In the genomic region with DNA sequence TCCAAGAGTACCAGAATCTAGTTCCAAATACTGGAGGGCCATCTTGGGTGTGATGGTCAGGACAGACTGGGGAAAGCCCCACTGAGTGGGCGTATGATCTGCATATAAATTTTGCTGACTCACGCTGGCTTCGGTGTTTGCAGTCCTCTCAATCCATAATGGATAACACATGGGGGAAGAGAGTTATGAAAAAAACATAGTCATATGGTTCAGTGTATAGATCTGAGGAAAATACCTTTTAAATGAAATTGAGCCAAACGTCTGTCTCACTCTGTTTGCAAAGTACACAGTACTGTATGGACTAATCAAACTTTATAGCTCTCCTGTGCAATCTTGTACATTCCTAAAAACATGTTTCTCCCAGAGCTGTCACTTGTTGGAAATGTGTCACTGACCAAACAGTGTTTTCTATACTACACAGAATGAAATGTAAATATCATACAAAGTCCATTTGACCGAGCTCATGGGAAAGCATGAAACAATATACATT, we compare ENCODE assay signal across 1 cellular context.
A peak's percentile ranks its signal among the peaks of the same experiment; 100 is the strongest.
TF ChIP-seq lines count a peak whose summit lies in the region.

No MANE protein-coding gene starts in this region.

TF ChIP-seq in K562, 482 proteins besides CTCF, POLR2A, EP300 and RAD21 (continued from another document and continues in another):
- TF ChIP-seq, protein P1, sequence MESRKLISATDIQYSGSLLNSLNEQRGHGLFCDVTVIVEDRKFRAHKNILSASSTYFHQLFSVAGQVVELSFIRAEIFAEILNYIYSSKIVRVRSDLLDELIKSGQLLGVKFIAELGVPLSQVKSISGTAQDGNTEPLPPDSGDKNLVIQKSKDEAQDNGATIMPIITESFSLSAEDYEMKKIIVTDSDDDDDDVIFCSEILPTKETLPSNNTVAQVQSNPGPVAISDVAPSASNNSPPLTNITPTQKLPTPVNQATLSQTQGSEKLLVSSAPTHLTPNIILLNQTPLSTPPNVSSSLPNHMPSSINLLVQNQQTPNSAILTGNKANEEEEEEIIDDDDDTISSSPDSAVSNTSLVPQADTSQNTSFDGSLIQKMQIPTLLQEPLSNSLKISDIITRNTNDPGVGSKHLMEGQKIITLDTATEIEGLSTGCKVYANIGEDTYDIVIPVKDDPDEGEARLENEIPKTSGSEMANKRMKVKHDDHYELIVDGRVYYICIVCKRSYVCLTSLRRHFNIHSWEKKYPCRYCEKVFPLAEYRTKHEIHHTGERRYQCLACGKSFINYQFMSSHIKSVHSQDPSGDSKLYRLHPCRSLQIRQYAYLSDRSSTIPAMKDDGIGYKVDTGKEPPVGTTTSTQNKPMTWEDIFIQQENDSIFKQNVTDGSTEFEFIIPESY (CRISPR knock-in tag; IDR thresholded peaks at IDR 0.05), result no peak
- TF ChIP-seq COPS2 (conservative IDR thresholded peaks at IDR 0.05), result no peak
- TF ChIP-seq DPF2 (IDR thresholded peaks at IDR 0.05), result 0 out of 2 replicates have a peak, but pooled peaks have one; percentile 38
- TF ChIP-seq, protein P2, sequence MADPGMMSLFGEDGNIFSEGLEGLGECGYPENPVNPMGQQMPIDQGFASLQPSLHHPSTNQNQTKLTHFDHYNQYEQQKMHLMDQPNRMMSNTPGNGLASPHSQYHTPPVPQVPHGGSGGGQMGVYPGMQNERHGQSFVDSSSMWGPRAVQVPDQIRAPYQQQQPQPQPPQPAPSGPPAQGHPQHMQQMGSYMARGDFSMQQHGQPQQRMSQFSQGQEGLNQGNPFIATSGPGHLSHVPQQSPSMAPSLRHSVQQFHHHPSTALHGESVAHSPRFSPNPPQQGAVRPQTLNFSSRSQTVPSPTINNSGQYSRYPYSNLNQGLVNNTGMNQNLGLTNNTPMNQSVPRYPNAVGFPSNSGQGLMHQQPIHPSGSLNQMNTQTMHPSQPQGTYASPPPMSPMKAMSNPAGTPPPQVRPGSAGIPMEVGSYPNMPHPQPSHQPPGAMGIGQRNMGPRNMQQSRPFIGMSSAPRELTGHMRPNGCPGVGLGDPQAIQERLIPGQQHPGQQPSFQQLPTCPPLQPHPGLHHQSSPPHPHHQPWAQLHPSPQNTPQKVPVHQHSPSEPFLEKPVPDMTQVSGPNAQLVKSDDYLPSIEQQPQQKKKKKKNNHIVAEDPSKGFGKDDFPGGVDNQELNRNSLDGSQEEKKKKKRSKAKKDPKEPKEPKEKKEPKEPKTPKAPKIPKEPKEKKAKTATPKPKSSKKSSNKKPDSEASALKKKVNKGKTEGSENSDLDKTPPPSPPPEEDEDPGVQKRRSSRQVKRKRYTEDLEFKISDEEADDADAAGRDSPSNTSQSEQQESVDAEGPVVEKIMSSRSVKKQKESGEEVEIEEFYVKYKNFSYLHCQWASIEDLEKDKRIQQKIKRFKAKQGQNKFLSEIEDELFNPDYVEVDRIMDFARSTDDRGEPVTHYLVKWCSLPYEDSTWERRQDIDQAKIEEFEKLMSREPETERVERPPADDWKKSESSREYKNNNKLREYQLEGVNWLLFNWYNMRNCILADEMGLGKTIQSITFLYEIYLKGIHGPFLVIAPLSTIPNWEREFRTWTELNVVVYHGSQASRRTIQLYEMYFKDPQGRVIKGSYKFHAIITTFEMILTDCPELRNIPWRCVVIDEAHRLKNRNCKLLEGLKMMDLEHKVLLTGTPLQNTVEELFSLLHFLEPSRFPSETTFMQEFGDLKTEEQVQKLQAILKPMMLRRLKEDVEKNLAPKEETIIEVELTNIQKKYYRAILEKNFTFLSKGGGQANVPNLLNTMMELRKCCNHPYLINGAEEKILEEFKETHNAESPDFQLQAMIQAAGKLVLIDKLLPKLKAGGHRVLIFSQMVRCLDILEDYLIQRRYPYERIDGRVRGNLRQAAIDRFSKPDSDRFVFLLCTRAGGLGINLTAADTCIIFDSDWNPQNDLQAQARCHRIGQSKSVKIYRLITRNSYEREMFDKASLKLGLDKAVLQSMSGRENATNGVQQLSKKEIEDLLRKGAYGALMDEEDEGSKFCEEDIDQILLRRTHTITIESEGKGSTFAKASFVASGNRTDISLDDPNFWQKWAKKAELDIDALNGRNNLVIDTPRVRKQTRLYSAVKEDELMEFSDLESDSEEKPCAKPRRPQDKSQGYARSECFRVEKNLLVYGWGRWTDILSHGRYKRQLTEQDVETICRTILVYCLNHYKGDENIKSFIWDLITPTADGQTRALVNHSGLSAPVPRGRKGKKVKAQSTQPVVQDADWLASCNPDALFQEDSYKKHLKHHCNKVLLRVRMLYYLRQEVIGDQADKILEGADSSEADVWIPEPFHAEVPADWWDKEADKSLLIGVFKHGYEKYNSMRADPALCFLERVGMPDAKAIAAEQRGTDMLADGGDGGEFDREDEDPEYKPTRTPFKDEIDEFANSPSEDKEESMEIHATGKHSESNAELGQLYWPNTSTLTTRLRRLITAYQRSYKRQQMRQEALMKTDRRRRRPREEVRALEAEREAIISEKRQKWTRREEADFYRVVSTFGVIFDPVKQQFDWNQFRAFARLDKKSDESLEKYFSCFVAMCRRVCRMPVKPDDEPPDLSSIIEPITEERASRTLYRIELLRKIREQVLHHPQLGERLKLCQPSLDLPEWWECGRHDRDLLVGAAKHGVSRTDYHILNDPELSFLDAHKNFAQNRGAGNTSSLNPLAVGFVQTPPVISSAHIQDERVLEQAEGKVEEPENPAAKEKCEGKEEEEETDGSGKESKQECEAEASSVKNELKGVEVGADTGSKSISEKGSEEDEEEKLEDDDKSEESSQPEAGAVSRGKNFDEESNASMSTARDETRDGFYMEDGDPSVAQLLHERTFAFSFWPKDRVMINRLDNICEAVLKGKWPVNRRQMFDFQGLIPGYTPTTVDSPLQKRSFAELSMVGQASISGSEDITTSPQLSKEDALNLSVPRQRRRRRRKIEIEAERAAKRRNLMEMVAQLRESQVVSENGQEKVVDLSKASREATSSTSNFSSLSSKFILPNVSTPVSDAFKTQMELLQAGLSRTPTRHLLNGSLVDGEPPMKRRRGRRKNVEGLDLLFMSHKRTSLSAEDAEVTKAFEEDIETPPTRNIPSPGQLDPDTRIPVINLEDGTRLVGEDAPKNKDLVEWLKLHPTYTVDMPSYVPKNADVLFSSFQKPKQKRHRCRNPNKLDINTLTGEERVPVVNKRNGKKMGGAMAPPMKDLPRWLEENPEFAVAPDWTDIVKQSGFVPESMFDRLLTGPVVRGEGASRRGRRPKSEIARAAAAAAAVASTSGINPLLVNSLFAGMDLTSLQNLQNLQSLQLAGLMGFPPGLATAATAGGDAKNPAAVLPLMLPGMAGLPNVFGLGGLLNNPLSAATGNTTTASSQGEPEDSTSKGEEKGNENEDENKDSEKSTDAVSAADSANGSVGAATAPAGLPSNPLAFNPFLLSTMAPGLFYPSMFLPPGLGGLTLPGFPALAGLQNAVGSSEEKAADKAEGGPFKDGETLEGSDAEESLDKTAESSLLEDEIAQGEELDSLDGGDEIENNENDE (IDR thresholded peaks at IDR 0.05; ENCODE audit: low read depth, low read length), result no peak
- no peak for TF ChIP-seq TFAM (CRISPR knock-in tag; conservative IDR thresholded peaks at IDR 0.05)
- TF ChIP-seq RBM14 (IDR thresholded peaks at IDR 0.05; ENCODE audit: borderline replicate concordance, insufficient read depth, low read depth, low read length), result no peak
- TF ChIP-seq NFRKB (IDR thresholded peaks at IDR 0.05; ENCODE audit: low read depth), result 0 out of 2 replicates have a peak, but pooled peaks have one; percentile 20
- no peak for TF ChIP-seq MTA3 (IDR thresholded peaks at IDR 0.05; ENCODE audit: borderline replicate concordance)
- TF ChIP-seq ZNF24 (IDR thresholded peaks at IDR 0.05), result no peak
- peak; percentile 94 for TF ChIP-seq EGR1 (conservative IDR thresholded peaks at IDR 0.05)
- no peak for TF ChIP-seq ZNF282 (CRISPR knock-in tag; IDR thresholded peaks at IDR 0.05)
- no peak for TF ChIP-seq FOXJ3 (CRISPR knock-in tag; IDR thresholded peaks at IDR 0.05)
- no peak for TF ChIP-seq HCFC1 (IDR thresholded peaks at IDR 0.05; ENCODE audit: low read depth, low read length)
- TF ChIP-seq TRIM24 (IDR thresholded peaks at IDR 0.05), result 0 out of 4 replicates have a peak, but pooled peaks of 1 of the 2 experiments have one; percentile 13
- TF ChIP-seq RFX1 (IDR thresholded peaks at IDR 0.05), result no peak
- TF ChIP-seq SAFB2 (IDR thresholded peaks at IDR 0.05; ENCODE audit: borderline replicate concordance, low read depth, low read length, severe bottlenecking), result no peak
- TF ChIP-seq, protein P3, sequence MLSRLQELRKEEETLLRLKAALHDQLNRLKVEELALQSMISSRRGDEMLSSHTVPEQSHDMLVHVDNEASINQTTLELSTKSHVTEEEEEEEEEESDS (CRISPR knock-in tag; IDR thresholded peaks at IDR 0.05), result no peak
- no peak for TF ChIP-seq ZNF175 (CRISPR knock-in tag; IDR thresholded peaks at IDR 0.05; ENCODE audit: low read depth)
- no peak for TF ChIP-seq ZNF695 (CRISPR knock-in tag; IDR thresholded peaks at IDR 0.05)
- no peak for TF ChIP-seq ZNF347 (CRISPR knock-in tag; IDR thresholded peaks at IDR 0.05; ENCODE audit: low read depth)
- TF ChIP-seq KLF10 (CRISPR knock-in tag; IDR thresholded peaks at IDR 0.05), result no peak
- no peak for TF ChIP-seq RBFOX2 (IDR thresholded peaks at IDR 0.05; ENCODE audit: low read depth, low read length)
- TF ChIP-seq NR2C1 (IDR thresholded peaks at IDR 0.05), result no peak
- TF ChIP-seq NR2C1 (tag; IDR thresholded peaks at IDR 0.05), result no peak
- peak; percentile 92 for TF ChIP-seq C11orf30 (IDR thresholded peaks at IDR 0.05; ENCODE audit: low read depth)
- TF ChIP-seq ZBTB17 (CRISPR knock-in tag; IDR thresholded peaks at IDR 0.05), result no peak
- TF ChIP-seq ARHGAP35 (IDR thresholded peaks at IDR 0.05; ENCODE audit: partially characterized antibody), result no peak
- TF ChIP-seq ZKSCAN1 (IDR thresholded peaks at IDR 0.05; ENCODE audit: low read depth, low read length), result no peak
- TF ChIP-seq TRIM28 (IDR thresholded peaks at IDR 0.05), result no peak
- TF ChIP-seq, protein P4, sequence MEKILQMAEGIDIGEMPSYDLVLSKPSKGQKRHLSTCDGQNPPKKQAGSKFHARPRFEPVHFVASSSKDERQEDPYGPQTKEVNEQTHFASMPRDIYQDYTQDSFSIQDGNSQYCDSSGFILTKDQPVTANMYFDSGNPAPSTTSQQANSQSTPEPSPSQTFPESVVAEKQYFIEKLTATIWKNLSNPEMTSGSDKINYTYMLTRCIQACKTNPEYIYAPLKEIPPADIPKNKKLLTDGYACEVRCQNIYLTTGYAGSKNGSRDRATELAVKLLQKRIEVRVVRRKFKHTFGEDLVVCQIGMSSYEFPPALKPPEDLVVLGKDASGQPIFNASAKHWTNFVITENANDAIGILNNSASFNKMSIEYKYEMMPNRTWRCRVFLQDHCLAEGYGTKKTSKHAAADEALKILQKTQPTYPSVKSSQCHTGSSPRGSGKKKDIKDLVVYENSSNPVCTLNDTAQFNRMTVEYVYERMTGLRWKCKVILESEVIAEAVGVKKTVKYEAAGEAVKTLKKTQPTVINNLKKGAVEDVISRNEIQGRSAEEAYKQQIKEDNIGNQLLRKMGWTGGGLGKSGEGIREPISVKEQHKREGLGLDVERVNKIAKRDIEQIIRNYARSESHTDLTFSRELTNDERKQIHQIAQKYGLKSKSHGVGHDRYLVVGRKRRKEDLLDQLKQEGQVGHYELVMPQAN (IDR thresholded peaks at IDR 0.05; ENCODE audit: borderline replicate concordance), result no peak
- TF ChIP-seq SLC30A9 (CRISPR knock-in tag; IDR thresholded peaks at IDR 0.05), result no peak
- TF ChIP-seq PURB (CRISPR knock-in tag; IDR thresholded peaks at IDR 0.05; ENCODE audit: low read depth), result no peak
- TF ChIP-seq RBM15 (IDR thresholded peaks at IDR 0.05; ENCODE audit: insufficient read depth, low read length), result no peak
- TF ChIP-seq HDAC1 (IDR thresholded peaks at IDR 0.05), result no peak
- no peak for TF ChIP-seq RBBP5 (IDR thresholded peaks at IDR 0.05; ENCODE audit: borderline replicate concordance, insufficient read depth, low read length, poor library complexity, severe bottlenecking)
- TF ChIP-seq, protein P5, sequence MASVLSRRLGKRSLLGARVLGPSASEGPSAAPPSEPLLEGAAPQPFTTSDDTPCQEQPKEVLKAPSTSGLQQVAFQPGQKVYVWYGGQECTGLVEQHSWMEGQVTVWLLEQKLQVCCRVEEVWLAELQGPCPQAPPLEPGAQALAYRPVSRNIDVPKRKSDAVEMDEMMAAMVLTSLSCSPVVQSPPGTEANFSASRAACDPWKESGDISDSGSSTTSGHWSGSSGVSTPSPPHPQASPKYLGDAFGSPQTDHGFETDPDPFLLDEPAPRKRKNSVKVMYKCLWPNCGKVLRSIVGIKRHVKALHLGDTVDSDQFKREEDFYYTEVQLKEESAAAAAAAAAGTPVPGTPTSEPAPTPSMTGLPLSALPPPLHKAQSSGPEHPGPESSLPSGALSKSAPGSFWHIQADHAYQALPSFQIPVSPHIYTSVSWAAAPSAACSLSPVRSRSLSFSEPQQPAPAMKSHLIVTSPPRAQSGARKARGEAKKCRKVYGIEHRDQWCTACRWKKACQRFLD (CRISPR knock-in tag; IDR thresholded peaks at IDR 0.05), result no peak
- TF ChIP-seq HMG20B (CRISPR knock-in tag; IDR thresholded peaks at IDR 0.05), result no peak
- no peak for TF ChIP-seq ZC3H11A (IDR thresholded peaks at IDR 0.05; ENCODE audit: low read depth, low read length)
- no peak for TF ChIP-seq ZKSCAN8 (CRISPR knock-in tag; IDR thresholded peaks at IDR 0.05)
- no peak for TF ChIP-seq NFYB (IDR thresholded peaks at IDR 0.05; ENCODE audit: extremely low read depth, insufficient read length)
- TF ChIP-seq CHD2 (IDR thresholded peaks at IDR 0.05; ENCODE audit: low read depth, low read length), result no peak
- TF ChIP-seq POLR2AphosphoS5 (IDR thresholded peaks at IDR 0.05; ENCODE audit: control insufficient read depth, insufficient read depth, low read depth, low read length), result no peak
- TF ChIP-seq PTRF (tag; IDR thresholded peaks at IDR 0.05), result no peak
- TF ChIP-seq, protein P6, sequence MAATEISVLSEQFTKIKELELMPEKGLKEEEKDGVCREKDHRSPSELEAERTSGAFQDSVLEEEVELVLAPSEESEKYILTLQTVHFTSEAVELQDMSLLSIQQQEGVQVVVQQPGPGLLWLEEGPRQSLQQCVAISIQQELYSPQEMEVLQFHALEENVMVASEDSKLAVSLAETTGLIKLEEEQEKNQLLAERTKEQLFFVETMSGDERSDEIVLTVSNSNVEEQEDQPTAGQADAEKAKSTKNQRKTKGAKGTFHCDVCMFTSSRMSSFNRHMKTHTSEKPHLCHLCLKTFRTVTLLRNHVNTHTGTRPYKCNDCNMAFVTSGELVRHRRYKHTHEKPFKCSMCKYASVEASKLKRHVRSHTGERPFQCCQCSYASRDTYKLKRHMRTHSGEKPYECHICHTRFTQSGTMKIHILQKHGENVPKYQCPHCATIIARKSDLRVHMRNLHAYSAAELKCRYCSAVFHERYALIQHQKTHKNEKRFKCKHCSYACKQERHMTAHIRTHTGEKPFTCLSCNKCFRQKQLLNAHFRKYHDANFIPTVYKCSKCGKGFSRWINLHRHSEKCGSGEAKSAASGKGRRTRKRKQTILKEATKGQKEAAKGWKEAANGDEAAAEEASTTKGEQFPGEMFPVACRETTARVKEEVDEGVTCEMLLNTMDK (IDR thresholded peaks at IDR 0.05; ENCODE audit: borderline replicate concordance, insufficient read depth, low read depth, low read length, poor library complexity, severe bottlenecking), result no peak
- TF ChIP-seq SMARCA5 (IDR thresholded peaks at IDR 0.05), result no peak
